ENCODE assay signal across 1 cellular context in genomic region chr15:74053941-74054529, GRCh38.
TF ChIP-seq lines count a peak whose summit lies in the region.

No MANE protein-coding gene starts in this region.

TF ChIP-seq in Ishikawa, 13 proteins besides CTCF, POLR2A, EP300 and RAD21 (continued from another document):
- TF ChIP-seq CEBPB (IDR thresholded peaks at IDR 0.05) = no peak
